ENCODE assay signal across 8 cellular contexts in genomic region chr9:93962561-93963440, GRCh38. TPM values are rescaled to one million over a fixed set of nuclear protein-coding genes. Genes with fewer than 3 reads are reported as not detected.
DNase-seq lines count a peak whose midpoint lies in the region; ATAC-seq and TF ChIP-seq lines count a peak whose summit lies in the region.

No MANE protein-coding gene starts in this region.

- H3K9me3 ChIP-seq in lower lobe of right lung = no peaks in the 10 kb centered on the region

- H3K27ac ChIP-seq in lower lobe of right lung = no peak overlapping the region

- H3K4me1 ChIP-seq in lower lobe of right lung = peaks cover 33% of the 10 kb centered on the region

- peak; percentile 58 for ATAC-seq in HG02973 (IDR thresholded peaks at IDR 0.05; ENCODE audit: unreplicated experiment)
- peak; percentile 85 for ATAC-seq in lower lobe of right lung
- no peak for ATAC-seq in GM19351 (IDR thresholded peaks at IDR 0.05; ENCODE audit: unreplicated experiment)

- no peaks in the 10 kb centered on the region for H3K36me3 ChIP-seq in lower lobe of right lung

- intact Hi-C loops in lower lobe of right lung (cut with DNase I) = loop anchor here (10.0 kb wide), 1 partner anchor 278 kb away; no protein-coding TSS in a partner anchor

- peak; percentile 87 for TF ChIP-seq CTCF in lower lobe of right lung (IDR thresholded peaks at IDR 0.05)

- H3K27me3 ChIP-seq in lower lobe of right lung (ENCODE audit: low read depth) = peaks cover 53% of the 10 kb centered on the region

- no peak overlapping the region for H3K4me3 ChIP-seq in lower lobe of right lung

- DNase-seq in COLO668 (lab: John Stamatoyannopoulos, UW; ENCODE audit: unreplicated experiment) (peak; percentile 82), NCI-H69 (lab: John Stamatoyannopoulos, UW) (peak; percentile 87), dedifferentiated amniotic fluid mesenchymal stem cell (ENCODE audit: extremely low spot score) (peak; percentile 93), lower lobe of right lung (peak; percentile 85)
- peak; percentile 51 to 83 for DNase-seq in activated CD4-positive, alpha-beta T cell treated with anti-CD3 and anti-CD28 coated beads, Interleukin-2, amount 50 U/mL, for 24 hours (ENCODE audit: low read depth in 1 of 2, low spot score in 1 of 2)
- DNase-seq in stimulated activated CD4-positive, alpha-beta T cell treated with anti-CD3 and anti-CD28 coated beads, TNF-alpha, amount 100 ng/mL, for 48 hours (ENCODE audit: low read depth in 3 of 3) = peak; percentile 68 to 79 (median 76)

RNA-seq across cellular contexts. Expression of gene BARX1, which starts 7.6 kb away (rescaled TPM):
- not detected for total RNA-seq in lower lobe of right lung
